Comparison of ENCODE assay signal across 14 cellular contexts in the genomic region with DNA sequence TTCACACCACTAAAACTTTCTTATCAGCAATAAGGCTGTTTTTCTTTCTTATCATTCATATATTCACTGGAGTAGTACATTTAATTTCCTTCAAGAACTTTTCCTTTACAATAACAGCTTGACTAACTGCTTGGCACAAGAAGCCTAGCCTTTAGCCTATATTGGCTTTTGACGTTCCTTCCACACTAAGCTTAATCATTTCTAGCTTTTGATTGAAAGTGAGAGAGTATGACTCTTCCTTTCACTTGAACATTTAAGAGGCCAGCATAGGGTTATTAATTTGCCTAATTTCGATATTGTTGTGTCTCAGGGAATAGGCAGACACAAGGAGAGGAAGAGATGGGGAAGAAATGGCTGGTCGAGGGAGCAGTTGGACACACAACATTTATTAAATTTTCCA. TPM values are rescaled to one million over a fixed set of nuclear protein-coding genes. Genes with fewer than 3 reads are reported as not detected.
DNase-seq lines count a peak whose midpoint lies in the region; ATAC-seq and TF ChIP-seq lines count a peak whose summit lies in the region.
"Had no signal": no experiment of that assay in that cellular context is flagged by ENCODE, and none has a peak within 500 bp of the region (broad histone marks: within the 10 kb centered on the region; RNA-seq: fewer than 3 reads in every experiment).

No MANE protein-coding gene starts in this region.

- no peak overlapping the region for H3K27ac ChIP-seq in effector memory CD4-positive, alpha-beta T cell (ENCODE audit: insufficient read depth, low read length, poor library complexity, severe bottlenecking)
- H3K27ac ChIP-seq in OCI-LY7 (ENCODE audit: low read depth, low read length, poor library complexity, severe bottlenecking): no peak overlapping the region
- H3K27ac ChIP-seq: thoracic aorta had no signal

- intact Hi-C loops in OCI-LY7 (cut with micrococcal nuclease; ENCODE audit: unreplicated experiment): no loop called here

- no peaks in the 10 kb centered on the region for H3K27me3 ChIP-seq in effector memory CD4-positive, alpha-beta T cell (replicated peaks; ENCODE audit: control insufficient read depth, insufficient read depth, low read length, poor library complexity, severe bottlenecking)

- POLR2A ChIA-PET in OCI-LY7 (lab: Charles Lee): interaction anchor here (1.2 to 1.3 kb wide), 2 partner anchors 11 to 13 kb away, joined by 3 read pairs; no protein-coding TSS in a partner anchor

- H4K20me1 ChIP-seq in OCI-LY7 (ENCODE audit: insufficient read depth, low read length): no peaks in the 10 kb centered on the region

- H3K9me3 Mint-ChIP-seq in activated naive CD8-positive, alpha-beta T cell treated with anti-CD3 and anti-CD28 coated beads for 36 hours: peaks cover 14% of the 10 kb centered on the region

- CTCF ChIA-PET in OCI-LY7 (lab: Charles Lee; ENCODE audit: unreplicated experiment): no interaction called here

- H3K27me3 Mint-ChIP-seq in activated naive CD8-positive, alpha-beta T cell treated with anti-CD3 and anti-CD28 coated beads for 36 hours: no peaks in the 10 kb centered on the region

- peaks cover 59% of the 10 kb centered on the region for H3K4me1 Mint-ChIP-seq in activated naive CD8-positive, alpha-beta T cell treated with anti-CD3 and anti-CD28 coated beads for 36 hours

- H3K4me3 ChIP-seq in effector memory CD4-positive, alpha-beta T cell (ENCODE audit: insufficient read depth, low read depth, low read length, poor library complexity, severe bottlenecking): no peak overlapping the region
- no peak overlapping the region for H3K4me3 ChIP-seq in OCI-LY7 (ENCODE audit: low read depth, low read length, poor library complexity, severe bottlenecking)
- H3K4me3 ChIP-seq: thoracic aorta had no signal

- ATAC-seq in GM18858 (IDR thresholded peaks at IDR 0.05; ENCODE audit: unreplicated experiment) (peak; percentile 55), GM19467 (IDR thresholded peaks at IDR 0.05; ENCODE audit: unreplicated experiment) (peak; percentile 55), HG03175 (IDR thresholded peaks at IDR 0.05; ENCODE audit: unreplicated experiment) (peak; percentile 66)
- ATAC-seq: HCT116, PC-3 had no signal

- H3K4me3 Mint-ChIP-seq in activated naive CD8-positive, alpha-beta T cell treated with anti-CD3 and anti-CD28 coated beads for 36 hours: peak overlapping the region; percentile 55

- BruUV-seq in OCI-LY7 (replicated peaks; lab: Mats Ljungman, UMichigan): no TSS peak

- peaks cover 45% of the 10 kb centered on the region for H3K36me3 Mint-ChIP-seq in activated naive CD8-positive, alpha-beta T cell treated with anti-CD3 and anti-CD28 coated beads for 36 hours

- H3K4me2 ChIP-seq in OCI-LY7 (ENCODE audit: low read length): no peak overlapping the region

- H3K36me3 ChIP-seq in effector memory CD4-positive, alpha-beta T cell (ENCODE audit: control insufficient read depth, insufficient read depth, low read length): peaks cover 15% of the 10 kb centered on the region
- no peaks in the 10 kb centered on the region for H3K36me3 ChIP-seq in OCI-LY7 (ENCODE audit: insufficient read depth, low read length)
- H3K36me3 ChIP-seq: thoracic aorta had no signal

- no peak for DNase-seq in activated naive CD8-positive, alpha-beta T cell treated with anti-CD3 and anti-CD28 coated beads for 36 hours
- DNase-seq in effector memory CD4-positive, alpha-beta T cell: no peak
- DNase-seq in OCI-LY7 (ENCODE audit: low spot score) (no peak), HPDE6-E6E7 (ENCODE audit: extremely low spot score) (no peak)
- DNase-seq: aorta, MM.1S, occipital lobe, PC-3, small intestine had no signal

- no peaks in the 10 kb centered on the region for H3K9me3 ChIP-seq in effector memory CD4-positive, alpha-beta T cell (ENCODE audit: control insufficient read depth, low read length)
- no peaks in the 10 kb centered on the region for H3K9me3 ChIP-seq in OCI-LY7 (ENCODE audit: low read length)
- H3K9me3 ChIP-seq: thoracic aorta had no signal

- no peak overlapping the region for H2AFZ ChIP-seq in OCI-LY7 (ENCODE audit: low read length)

- TF ChIP-seq CTCF in OCI-LY7 (conservative IDR thresholded peaks at IDR 0.05; ENCODE audit: low read length): no peak

- H3K27ac Mint-ChIP-seq in activated naive CD8-positive, alpha-beta T cell treated with anti-CD3 and anti-CD28 coated beads for 36 hours: peak overlapping the region; percentile 91

- no peaks in the 10 kb centered on the region for H3K79me2 ChIP-seq in OCI-LY7 (ENCODE audit: insufficient read depth, low read depth, low read length)

- no peaks in the 10 kb centered on the region for H3K9me2 ChIP-seq in OCI-LY7 (ENCODE audit: insufficient read depth, low read length)

- H3K4me1 ChIP-seq in effector memory CD4-positive, alpha-beta T cell (ENCODE audit: control insufficient read depth, insufficient read depth, low read length, poor library complexity, severe bottlenecking): peaks cover 16% of the 10 kb centered on the region
- no peaks in the 10 kb centered on the region for H3K4me1 ChIP-seq in OCI-LY7 (ENCODE audit: insufficient read depth, low read length, poor library complexity, severe bottlenecking)

RNA-seq across cellular contexts. Expression of a gene that starts 23.6 kb away (rescaled TPM):
- total RNA-seq in activated naive CD8-positive, alpha-beta T cell treated with anti-CD3 and anti-CD28 coated beads for 36 hours: 10 to 100 TPM; 48.3 to 49.7 TPM
- not detected in 2 replicates for total RNA-seq in OCI-LY7 (2014; rRNA removed; shearing (Covaris generic))
- total RNA-seq in OCI-LY7 (2022): not detected in 2 replicates
- total RNA-seq: PC-3 had no signal

Comparison
In these comparisons a context has a peak if more than half of its experiments do, and no peak if none do; other contexts are left out.
1. RNA of a gene that starts 23.6 kb away (total RNA-seq): 48.3 to 49.7 TPM in activated naive CD8-positive, alpha-beta T cell treated with anti-CD3 and anti-CD28 coated beads for 36 hours; not detected in OCI-LY7; every median in the first group is over 10 times any median in the second.
2. Peak in every context shown above with its lines, with median percentiles within 50 percentile points of each other: ATAC-seq.